Comparison of ENCODE assay signal across 1 cellular context in the genomic region with DNA sequence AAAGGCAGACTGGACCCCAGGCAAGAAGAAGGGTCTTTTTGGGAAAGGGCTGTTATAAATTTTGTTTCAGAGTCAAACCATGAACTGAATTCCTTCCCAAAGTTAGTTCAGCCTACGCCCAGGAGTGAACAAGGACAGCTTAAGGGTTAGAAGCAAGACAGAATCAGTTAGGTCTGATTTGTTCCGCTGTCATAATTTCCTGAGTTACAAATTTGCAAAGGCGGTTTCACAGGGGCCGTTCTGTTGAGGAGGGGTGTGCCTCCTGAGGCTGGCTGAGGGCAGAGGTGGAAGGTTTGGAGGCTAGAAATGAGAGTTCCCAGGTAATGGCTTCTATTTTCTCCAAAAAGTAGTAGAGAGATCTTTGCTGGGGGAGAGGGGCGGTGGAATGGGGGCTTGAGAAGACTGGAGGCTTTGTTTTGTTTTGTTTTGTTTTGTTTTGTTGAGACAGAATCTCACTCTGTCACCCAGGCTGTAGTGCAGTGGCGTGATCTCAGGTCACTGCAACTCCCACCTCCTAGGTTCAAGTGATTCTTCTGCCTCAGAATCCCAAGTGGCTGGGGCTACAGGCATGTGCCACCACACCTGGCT.
TF ChIP-seq lines count a peak whose summit lies in the region.

No MANE protein-coding gene starts in this region.

TF ChIP-seq in GM23338, 12 proteins besides CTCF, POLR2A, EP300 and RAD21 (continued from another document):
- TF ChIP-seq, protein P1, sequence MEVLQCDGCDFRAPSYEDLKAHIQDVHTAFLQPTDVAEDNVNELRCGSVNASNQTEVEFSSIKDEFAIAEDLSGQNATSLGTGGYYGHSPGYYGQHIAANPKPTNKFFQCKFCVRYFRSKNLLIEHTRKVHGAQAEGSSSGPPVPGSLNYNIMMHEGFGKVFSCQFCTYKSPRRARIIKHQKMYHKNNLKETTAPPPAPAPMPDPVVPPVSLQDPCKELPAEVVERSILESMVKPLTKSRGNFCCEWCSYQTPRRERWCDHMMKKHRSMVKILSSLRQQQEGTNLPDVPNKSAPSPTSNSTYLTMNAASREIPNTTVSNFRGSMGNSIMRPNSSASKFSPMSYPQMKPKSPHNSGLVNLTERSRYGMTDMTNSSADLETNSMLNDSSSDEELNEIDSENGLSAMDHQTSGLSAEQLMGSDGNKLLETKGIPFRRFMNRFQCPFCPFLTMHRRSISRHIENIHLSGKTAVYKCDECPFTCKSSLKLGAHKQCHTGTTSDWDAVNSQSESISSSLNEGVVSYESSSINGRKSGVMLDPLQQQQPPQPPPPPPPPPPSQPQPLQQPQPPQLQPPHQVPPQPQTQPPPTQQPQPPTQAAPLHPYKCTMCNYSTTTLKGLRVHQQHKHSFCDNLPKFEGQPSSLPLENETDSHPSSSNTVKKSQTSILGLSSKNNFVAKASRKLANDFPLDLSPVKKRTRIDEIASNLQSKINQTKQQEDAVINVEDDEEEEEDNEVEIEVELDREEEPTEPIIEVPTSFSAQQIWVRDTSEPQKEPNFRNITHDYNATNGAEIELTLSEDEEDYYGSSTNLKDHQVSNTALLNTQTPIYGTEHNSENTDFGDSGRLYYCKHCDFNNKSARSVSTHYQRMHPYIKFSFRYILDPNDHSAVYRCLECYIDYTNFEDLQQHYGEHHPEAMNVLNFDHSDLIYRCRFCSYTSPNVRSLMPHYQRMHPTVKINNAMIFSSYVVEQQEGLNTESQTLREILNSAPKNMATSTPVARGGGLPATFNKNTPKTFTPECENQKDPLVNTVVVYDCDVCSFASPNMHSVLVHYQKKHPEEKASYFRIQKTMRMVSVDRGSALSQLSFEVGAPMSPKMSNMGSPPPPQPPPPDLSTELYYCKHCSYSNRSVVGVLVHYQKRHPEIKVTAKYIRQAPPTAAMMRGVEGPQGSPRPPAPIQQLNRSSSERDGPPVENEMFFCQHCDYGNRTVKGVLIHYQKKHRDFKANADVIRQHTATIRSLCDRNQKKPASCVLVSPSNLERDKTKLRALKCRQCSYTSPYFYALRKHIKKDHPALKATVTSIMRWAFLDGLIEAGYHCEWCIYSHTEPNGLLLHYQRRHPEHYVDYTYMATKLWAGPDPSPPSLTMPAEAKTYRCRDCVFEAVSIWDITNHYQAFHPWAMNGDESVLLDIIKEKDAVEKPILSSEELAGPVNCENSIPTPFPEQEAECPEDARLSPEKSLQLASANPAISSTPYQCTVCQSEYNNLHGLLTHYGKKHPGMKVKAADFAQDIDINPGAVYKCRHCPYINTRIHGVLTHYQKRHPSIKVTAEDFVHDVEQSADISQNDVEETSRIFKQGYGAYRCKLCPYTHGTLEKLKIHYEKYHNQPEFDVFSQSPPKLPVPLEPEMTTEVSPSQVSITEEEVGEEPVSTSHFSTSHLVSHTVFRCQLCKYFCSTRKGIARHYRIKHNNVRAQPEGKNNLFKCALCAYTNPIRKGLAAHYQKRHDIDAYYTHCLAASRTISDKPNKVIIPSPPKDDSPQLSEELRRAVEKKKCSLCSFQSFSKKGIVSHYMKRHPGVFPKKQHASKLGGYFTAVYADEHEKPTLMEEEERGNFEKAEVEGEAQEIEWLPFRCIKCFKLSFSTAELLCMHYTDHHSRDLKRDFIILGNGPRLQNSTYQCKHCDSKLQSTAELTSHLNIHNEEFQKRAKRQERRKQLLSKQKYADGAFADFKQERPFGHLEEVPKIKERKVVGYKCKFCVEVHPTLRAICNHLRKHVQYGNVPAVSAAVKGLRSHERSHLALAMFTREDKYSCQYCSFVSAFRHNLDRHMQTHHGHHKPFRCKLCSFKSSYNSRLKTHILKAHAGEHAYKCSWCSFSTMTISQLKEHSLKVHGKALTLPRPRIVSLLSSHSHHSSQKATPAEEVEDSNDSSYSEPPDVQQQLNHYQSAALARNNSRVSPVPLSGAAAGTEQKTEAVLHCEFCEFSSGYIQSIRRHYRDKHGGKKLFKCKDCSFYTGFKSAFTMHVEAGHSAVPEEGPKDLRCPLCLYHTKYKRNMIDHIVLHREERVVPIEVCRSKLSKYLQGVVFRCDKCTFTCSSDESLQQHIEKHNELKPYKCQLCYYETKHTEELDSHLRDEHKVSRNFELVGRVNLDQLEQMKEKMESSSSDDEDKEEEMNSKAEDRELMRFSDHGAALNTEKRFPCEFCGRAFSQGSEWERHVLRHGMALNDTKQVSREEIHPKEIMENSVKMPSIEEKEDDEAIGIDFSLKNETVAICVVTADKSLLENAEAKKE (CRISPR knock-in tag; IDR thresholded peaks at IDR 0.05) = no peak
- TF ChIP-seq, protein P2, sequence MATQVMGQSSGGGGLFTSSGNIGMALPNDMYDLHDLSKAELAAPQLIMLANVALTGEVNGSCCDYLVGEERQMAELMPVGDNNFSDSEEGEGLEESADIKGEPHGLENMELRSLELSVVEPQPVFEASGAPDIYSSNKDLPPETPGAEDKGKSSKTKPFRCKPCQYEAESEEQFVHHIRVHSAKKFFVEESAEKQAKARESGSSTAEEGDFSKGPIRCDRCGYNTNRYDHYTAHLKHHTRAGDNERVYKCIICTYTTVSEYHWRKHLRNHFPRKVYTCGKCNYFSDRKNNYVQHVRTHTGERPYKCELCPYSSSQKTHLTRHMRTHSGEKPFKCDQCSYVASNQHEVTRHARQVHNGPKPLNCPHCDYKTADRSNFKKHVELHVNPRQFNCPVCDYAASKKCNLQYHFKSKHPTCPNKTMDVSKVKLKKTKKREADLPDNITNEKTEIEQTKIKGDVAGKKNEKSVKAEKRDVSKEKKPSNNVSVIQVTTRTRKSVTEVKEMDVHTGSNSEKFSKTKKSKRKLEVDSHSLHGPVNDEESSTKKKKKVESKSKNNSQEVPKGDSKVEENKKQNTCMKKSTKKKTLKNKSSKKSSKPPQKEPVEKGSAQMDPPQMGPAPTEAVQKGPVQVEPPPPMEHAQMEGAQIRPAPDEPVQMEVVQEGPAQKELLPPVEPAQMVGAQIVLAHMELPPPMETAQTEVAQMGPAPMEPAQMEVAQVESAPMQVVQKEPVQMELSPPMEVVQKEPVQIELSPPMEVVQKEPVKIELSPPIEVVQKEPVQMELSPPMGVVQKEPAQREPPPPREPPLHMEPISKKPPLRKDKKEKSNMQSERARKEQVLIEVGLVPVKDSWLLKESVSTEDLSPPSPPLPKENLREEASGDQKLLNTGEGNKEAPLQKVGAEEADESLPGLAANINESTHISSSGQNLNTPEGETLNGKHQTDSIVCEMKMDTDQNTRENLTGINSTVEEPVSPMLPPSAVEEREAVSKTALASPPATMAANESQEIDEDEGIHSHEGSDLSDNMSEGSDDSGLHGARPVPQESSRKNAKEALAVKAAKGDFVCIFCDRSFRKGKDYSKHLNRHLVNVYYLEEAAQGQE (IDR thresholded peaks at IDR 0.05; ENCODE audit: unreplicated experiment) = no peak
- no peak for TF ChIP-seq ZNF331 (CRISPR knock-in tag; IDR thresholded peaks at IDR 0.05; ENCODE audit: low read depth)
- TF ChIP-seq ETS1 (IDR thresholded peaks at IDR 0.05) = no peak
